In the genomic region with DNA sequence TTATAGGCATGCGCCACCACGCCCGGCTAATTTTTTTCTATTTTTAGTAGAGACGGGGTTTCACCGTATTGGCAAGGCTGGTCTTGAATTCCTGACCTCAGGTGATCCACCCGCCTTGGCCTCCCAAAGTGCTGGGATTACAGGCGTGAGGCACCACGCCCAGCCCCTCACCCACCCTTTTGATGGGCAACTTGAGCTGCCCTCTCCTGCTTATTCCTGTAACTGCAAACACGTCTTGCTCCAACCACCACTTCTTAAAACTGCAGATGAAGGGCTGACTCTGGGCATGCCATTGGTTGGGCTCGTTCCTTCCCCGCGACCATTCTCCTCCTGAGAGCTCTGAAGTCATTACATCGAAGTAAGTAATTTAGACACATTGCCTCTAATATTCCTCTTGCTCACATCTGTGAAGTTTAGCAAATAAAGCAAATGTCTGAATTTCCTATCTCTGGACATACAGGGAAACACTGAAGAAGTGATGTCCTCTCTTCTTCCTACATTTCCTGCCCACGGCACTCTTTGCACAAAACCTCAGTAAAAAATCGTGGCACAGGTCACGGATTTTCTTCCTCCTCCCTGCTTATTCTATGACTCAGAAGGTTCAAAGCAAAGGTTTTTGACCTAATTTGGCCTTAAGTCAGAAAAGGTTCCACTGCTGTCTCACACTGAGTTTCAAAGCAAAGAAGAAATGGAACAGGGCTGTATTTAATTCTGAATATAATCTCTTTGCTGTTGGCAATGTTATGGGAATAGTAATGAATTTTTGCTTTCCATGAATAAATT, we compare ENCODE assay signal across 15 cellular contexts.
DNase-seq lines count a peak whose midpoint lies in the region; ATAC-seq, FAIRE-seq and TF ChIP-seq lines count a peak whose summit lies in the region.
"Had no signal": no experiment of that assay in that cellular context is flagged by ENCODE, and none has a peak within 500 bp of the region (broad histone marks: within the 10 kb centered on the region; RNA-seq: fewer than 3 reads in every experiment).

No MANE protein-coding gene starts in this region.

- H4K20me1 ChIP-seq in keratinocyte (ENCODE audit: control insufficient read depth, extremely low read depth, insufficient read depth, low read length): no peaks in the 10 kb centered on the region
- H4K20me1 ChIP-seq in hepatocyte (ENCODE audit: insufficient read depth, poor library complexity, severe bottlenecking): no peaks in the 10 kb centered on the region

- no peaks in the 10 kb centered on the region for H3K4me1 ChIP-seq in HEK293 (ENCODE audit: control insufficient read depth, insufficient read depth, low read length)
- peaks cover 30% of the 10 kb centered on the region for H3K4me1 ChIP-seq in keratinocyte (ENCODE audit: control insufficient read depth, extremely low read depth, insufficient read depth, low read length)
- H3K4me1 ChIP-seq in hepatocyte (ENCODE audit: insufficient read depth): peaks cover 16% of the 10 kb centered on the region

- FAIRE-seq in keratinocyte (lab: Jason Lieb, UNC): peak; percentile 34
- FAIRE-seq: G401.6 had no signal

- in situ Hi-C loops in astrocyte of the spinal cord (cut with HindIII; ENCODE audit: low sequenced_read_pairs): no loop called here

- no peaks in the 10 kb centered on the region for H3K9me1 ChIP-seq in keratinocyte (ENCODE audit: control insufficient read depth, extremely low read depth, insufficient read depth, low read length)

- H3K27me3 ChIP-seq in keratinocyte (ENCODE audit: control insufficient read depth, extremely low read depth, insufficient read depth, low read length) (no peaks in the 10 kb centered on the region), hepatocyte (no peaks in the 10 kb centered on the region)
- H3K27me3 ChIP-seq: BE2C, cardiac muscle cell had no signal

- WGBS in hepatocyte (ENCODE audit: low lambda C conversion rate, missing lambda C conversion rate): 83% methylated on average over 16 of the region's 16 CpGs

- no peak overlapping the region for H3K4me3 ChIP-seq in HEK293 (ENCODE audit: low read depth, low read length)
- no peak overlapping the region for H3K4me3 ChIP-seq in astrocyte of the spinal cord (ENCODE audit: low read depth, low read length)
- H3K4me3 ChIP-seq in keratinocyte (ENCODE audit: control insufficient read depth in 2 of 3, extremely low read depth in 1 of 3, insufficient read depth in 2 of 3, low read depth in 1 of 3, low read length in 3 of 3): peak overlapping the region in 1 of 3 experiments; percentile 54
- no peak overlapping the region for H3K4me3 ChIP-seq in hepatocyte
- H3K4me3 ChIP-seq: cardiac muscle cell had no signal

- H3K36me3 ChIP-seq in HEK293 (ENCODE audit: control insufficient read depth in 2 of 2, insufficient read depth in 1 of 2, low read length in 2 of 2) (no peaks in the 10 kb centered on the region), keratinocyte (ENCODE audit: control insufficient read depth in 2 of 2, extremely low read depth in 1 of 2, insufficient read depth in 2 of 2, low read length in 2 of 2) (no peaks in the 10 kb centered on the region), hepatocyte (replicated peaks; ENCODE audit: insufficient read depth, low read depth) (no peaks in the 10 kb centered on the region)
- H3K36me3 ChIP-seq: BE2C, cardiac muscle cell had no signal

- CTCF ChIA-PET in HEK293 (lab: Yijun Ruan, JAX): interaction anchor here (0.6 to 1.0 kb wide), 3 partner anchors 16 to 244 kb away, joined by 3 to 4 read pairs (median 4); no protein-coding TSS in a partner anchor

- POLR2A ChIA-PET in HEK293 (lab: Yijun Ruan, JAX): no interaction called here

- H3K9me2 ChIP-seq in hepatocyte (replicated peaks; ENCODE audit: insufficient read depth): no peaks in the 10 kb centered on the region

- TF ChIP-seq CTCF in HEK293 (tag by site-specific recombination; IDR thresholded peaks at IDR 0.05) (no peak), astrocyte of the spinal cord (IDR thresholded peaks at IDR 0.05; ENCODE audit: low read depth, low read length) (no peak), keratinocyte (optimal IDR thresholded peaks at IDR 0.05 in 1 of 3, IDR thresholded peaks at IDR 0.05 in 1 of 3, conservative IDR thresholded peaks at IDR 0.05 in 1 of 3; ENCODE audit: extremely low read depth in 1 of 3, insufficient read depth in 2 of 3, low read length in 3 of 3) (peak; percentile 10 to 58 (median 12)), hepatocyte (IDR thresholded peaks at IDR 0.05; ENCODE audit: poor library complexity) (no peak)

- dilution Hi-C loops in keratinocyte (cut with MboI; ENCODE audit: extremely low pct_ligation_motif_present, low sequenced_read_pairs): no loop called here

- peak; percentile 48 for DNase-seq in CD1c-positive myeloid dendritic cell (ENCODE audit: extremely low spot score)
- DNase-seq in astrocyte of the spinal cord (ENCODE audit: low read depth, low spot score): peak; percentile 43
- no peak for DNase-seq in keratinocyte (ENCODE audit: low read depth, low spot score)
- DNase-seq in hepatocyte (ENCODE audit: low spot score): no peak
- no peak for DNase-seq in NCI-H1048 (lab: John Stamatoyannopoulos, UW)
- DNase-seq in NCI-H526 (lab: John Stamatoyannopoulos, UW): no peak
- DNase-seq: activated CD4-positive, CD25-positive, alpha-beta regulatory T cell treated with anti-CD3 and anti-CD28 coated beads, Interleukin-2, amount 50 U/mL, for 72 hours; BE2C; immature natural killer cell; stimulated activated CD4-positive, alpha-beta T cell treated with anti-CD3 and anti-CD28 coated beads, Interleukin-2, amount 100 ng/mL, for 48 hours; stimulated activated naive B cell treated with anti-CD40 and anti-IgM and Interleukin-4, amounts not matched to agents 10 μg/mL and 1 μg/mL and 100 μg/mL, for 72 hours had no signal

- H3K79me2 ChIP-seq in keratinocyte (ENCODE audit: control insufficient read depth, insufficient read depth, low read length) (no peaks in the 10 kb centered on the region), hepatocyte (no peaks in the 10 kb centered on the region)

- peak overlapping the region; percentile 77 for H2AFZ ChIP-seq in keratinocyte (ENCODE audit: control insufficient read depth, low read length)
- no peak overlapping the region for H2AFZ ChIP-seq in hepatocyte

- ATAC-seq in HG03095 (IDR thresholded peaks at IDR 0.05; ENCODE audit: unreplicated experiment): no peak
- ATAC-seq: stimulated activated naive B cell treated with anti-CD40 and anti-IgM and Interleukin-4, amounts not matched to agents 10 μg/mL and 1 μg/mL and 100 μg/mL, for 72 hours had no signal

- H3K9me3 ChIP-seq in HEK293 (ENCODE audit: control insufficient read depth, insufficient read depth, low read depth, low read length): no peaks in the 10 kb centered on the region
- H3K9me3 ChIP-seq in keratinocyte (ENCODE audit: control insufficient read depth, low read depth, low read length): no peaks in the 10 kb centered on the region
- no peaks in the 10 kb centered on the region for H3K9me3 ChIP-seq in hepatocyte (ENCODE audit: low read depth)
- H3K9me3 ChIP-seq: BE2C had no signal

- no peak overlapping the region for H3K9ac ChIP-seq in keratinocyte (ENCODE audit: control insufficient read depth, extremely low read depth, insufficient read depth, low read length)

- H3K27ac ChIP-seq in HEK293 (ENCODE audit: extremely low read depth, low read depth, low read length) (no peak overlapping the region), keratinocyte (ENCODE audit: control insufficient read depth, insufficient read depth, low read length) (peak overlapping the region; percentile 1), hepatocyte (no peak overlapping the region)
- H3K27ac ChIP-seq: cardiac muscle cell had no signal

- H3K4me2 ChIP-seq in keratinocyte (ENCODE audit: control insufficient read depth, extremely low read depth, insufficient read depth, low read depth, low read length) (peak overlapping the region; percentile 74), hepatocyte (no peak overlapping the region)

TF ChIP-seq in HEK293, 187 proteins besides CTCF, POLR2A, EP300 and RAD21:
- TF ChIP-seq, protein P1, sequence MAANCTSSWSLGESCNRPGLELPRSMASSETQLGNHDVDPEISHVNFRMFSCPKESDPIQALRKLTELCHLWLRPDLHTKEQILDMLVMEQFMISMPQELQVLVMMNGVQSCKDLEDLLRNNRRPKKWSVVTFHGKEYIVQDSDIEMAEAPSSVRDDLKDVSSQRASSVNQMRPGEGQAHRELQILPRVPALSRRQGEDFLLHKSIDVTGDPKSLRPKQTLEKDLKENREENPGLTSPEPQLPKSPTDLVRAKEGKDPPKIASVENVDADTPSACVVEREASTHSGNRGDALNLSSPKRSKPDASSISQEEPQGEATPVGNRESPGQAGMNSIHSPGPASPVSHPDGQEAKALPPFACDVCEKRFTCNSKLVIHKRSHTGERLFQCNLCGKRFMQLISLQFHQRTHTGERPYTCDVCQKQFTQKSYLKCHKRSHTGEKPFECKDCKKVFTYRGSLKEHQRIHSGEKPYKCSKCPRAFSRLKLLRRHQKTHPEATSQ (tag by site-specific recombination; IDR thresholded peaks at IDR 0.05): no peak
- TF ChIP-seq, protein P2, sequence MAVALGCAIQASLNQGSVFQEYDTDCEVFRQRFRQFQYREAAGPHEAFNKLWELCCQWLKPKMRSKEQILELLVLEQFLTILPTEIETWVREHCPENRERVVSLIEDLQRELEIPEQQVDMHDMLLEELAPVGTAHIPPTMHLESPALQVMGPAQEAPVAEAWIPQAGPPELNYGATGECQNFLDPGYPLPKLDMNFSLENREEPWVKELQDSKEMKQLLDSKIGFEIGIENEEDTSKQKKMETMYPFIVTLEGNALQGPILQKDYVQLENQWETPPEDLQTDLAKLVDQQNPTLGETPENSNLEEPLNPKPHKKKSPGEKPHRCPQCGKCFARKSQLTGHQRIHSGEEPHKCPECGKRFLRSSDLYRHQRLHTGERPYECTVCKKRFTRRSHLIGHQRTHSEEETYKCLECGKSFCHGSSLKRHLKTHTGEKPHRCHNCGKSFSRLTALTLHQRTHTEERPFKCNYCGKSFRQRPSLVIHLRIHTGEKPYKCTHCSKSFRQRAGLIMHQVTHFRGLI (tag by site-specific recombination; IDR thresholded peaks at IDR 0.05): peak; percentile 93
- TF ChIP-seq KLF1 (tag by site-specific recombination; IDR thresholded peaks at IDR 0.05) (peak; percentile 92), ZBTB7A (tag by site-specific recombination; IDR thresholded peaks at IDR 0.05; ENCODE audit: low read depth) (no peak)
- TF ChIP-seq, protein P3, sequence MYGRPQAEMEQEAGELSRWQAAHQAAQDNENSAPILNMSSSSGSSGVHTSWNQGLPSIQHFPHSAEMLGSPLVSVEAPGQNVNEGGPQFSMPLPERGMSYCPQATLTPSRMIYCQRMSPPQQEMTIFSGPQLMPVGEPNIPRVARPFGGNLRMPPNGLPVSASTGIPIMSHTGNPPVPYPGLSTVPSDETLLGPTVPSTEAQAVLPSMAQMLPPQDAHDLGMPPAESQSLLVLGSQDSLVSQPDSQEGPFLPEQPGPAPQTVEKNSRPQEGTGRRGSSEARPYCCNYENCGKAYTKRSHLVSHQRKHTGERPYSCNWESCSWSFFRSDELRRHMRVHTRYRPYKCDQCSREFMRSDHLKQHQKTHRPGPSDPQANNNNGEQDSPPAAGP (tag by site-specific recombination; IDR thresholded peaks at IDR 0.05): peak; percentile 36; the same call in 1 of the 2 replicates
TF ChIP-seq in HEK293: peak in this region for 3.

Comparison
In these comparisons a context has a peak if more than half of its experiments do, and no peak if none do; other contexts are left out.
1. DNase-seq: peak in CD1c-positive myeloid dendritic cell (single experiment) and astrocyte of the spinal cord (single experiment); none in keratinocyte (single experiment), hepatocyte (single experiment), NCI-H1048 (single experiment) and NCI-H526 (0 of 2).
2. CTCF ChIP-seq: peak in keratinocyte (3 of 3); none in HEK293 (single experiment), astrocyte of the spinal cord (single experiment) and hepatocyte (single experiment).